In the genomic region with DNA sequence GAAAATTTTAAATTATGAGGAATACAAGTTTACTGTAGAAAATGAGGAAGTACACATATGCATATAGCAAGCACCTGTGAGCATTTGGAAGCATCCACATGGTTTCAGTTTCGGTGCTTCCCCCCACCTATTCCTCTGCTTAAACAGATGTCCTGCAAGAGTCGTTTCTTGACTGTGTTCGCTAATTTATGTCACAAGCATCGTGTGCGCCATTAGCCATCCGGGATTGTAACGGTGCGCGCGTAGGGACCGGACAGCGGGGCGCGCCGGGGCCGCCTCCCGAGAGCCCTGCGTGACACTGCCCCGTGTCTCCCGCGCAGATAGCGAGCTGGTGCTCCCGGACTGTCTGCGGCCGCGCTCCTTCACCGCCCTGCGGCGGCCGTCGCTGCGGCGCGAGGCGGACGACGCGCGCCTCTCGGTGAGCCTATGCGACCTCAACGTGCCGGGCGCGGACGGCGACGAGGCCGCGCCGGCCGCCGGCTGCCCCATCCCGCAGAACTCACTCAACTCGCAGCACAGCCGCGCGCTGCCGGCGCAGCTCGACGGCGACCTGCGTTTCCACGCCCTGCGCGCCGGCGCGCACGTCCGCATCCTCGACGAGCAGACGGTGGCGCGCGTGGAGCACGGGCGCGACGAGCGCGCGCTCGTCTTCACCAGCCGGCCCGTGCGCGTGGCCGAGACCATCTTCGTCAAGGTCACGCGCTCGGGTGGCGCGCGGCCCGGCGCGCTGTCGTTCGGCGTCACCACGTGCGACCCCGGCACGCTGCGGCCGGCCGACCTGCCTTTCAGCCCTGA, we compare ENCODE assay signal across 8 cellular contexts.
A peak's percentile ranks its signal among the peaks of the same experiment; 100 is the strongest.
DNase-seq lines count a peak whose midpoint lies in the region; ATAC-seq and TF ChIP-seq lines count a peak whose summit lies in the region.

No MANE protein-coding gene starts in this region.

- H3K4ac ChIP-seq in mesendoderm (ENCODE audit: low read depth, low read length): no peak overlapping the region

- in situ Hi-C loops in transverse colon (cut with MboI; ENCODE audit: low pct_ligation_motif_present in 1 of 4, low pct_unique_long_range_greater_than_20kb in 1 of 4, low sequenced_read_pairs in 3 of 4): loop anchor here in 1 of 4 donors (25.0 kb wide), 1 partner anchor 278 kb away; a partner anchor contains a TSS

- TF ChIP-seq POLR2A in transverse colon (IDR thresholded peaks at IDR 0.05): no peak

- WGBS in transverse colon (ENCODE audit: low coverage in 1 of 2), 2 donors: 47 to 50% methylated on average over 2 to 101 of the region's 111 CpGs
- WGBS in mesendoderm (ENCODE audit: extremely low coverage, insufficient coverage, low lambda C conversion rate): no CpG with 5 or more reads among the region's 111 CpGs

- H3K9ac ChIP-seq in mesendoderm (ENCODE audit: low read length): no peak overlapping the region

- H4K5ac ChIP-seq in mesendoderm (ENCODE audit: low read length): no peak overlapping the region

- no peaks in the 10 kb centered on the region for H3K9me3 ChIP-seq in transverse colon

- intact Hi-C loops in activated B cell treated with CpG ODN at 0.5 μM for 24 hours (cut with micrococcal nuclease) (loop anchor here (1.0 to 5.0 kb wide), 3 partner anchors 92 to 537 kb away; a partner anchor contains a TSS), transverse colon (cut with DNase I; ENCODE audit: low total_unique reads) (no loop called here)

- H3K4me3 Mint-ChIP-seq in activated B cell treated with CpG ODN at 0.5 μM for 24 hours: peak overlapping the region; percentile 82

- ATAC-seq in activated B cell treated with CpG ODN at 0.5 μM for 24 hours (ENCODE audit: low read depth) (peak; percentile 78), HG03565 (IDR thresholded peaks at IDR 0.05; ENCODE audit: unreplicated experiment) (no peak)

- H4K8ac ChIP-seq in mesendoderm (ENCODE audit: low read depth, low read length): no peak overlapping the region

- TF ChIP-seq EP300 in transverse colon (IDR thresholded peaks at IDR 0.05; ENCODE audit: low read depth): no peak

- POLR2A ChIA-PET in activated B cell treated with CpG ODN at 0.5 μM for 24 hours (lab: Charles Lee): interaction anchor here (0.6 to 1.5 kb wide), 5 partner anchors 28 to 536 kb away, joined by 3 to 7 read pairs (median 5); no protein-coding TSS in a partner anchor

- no peak overlapping the region for H2BK120ac ChIP-seq in mesendoderm (ENCODE audit: low read depth, low read length)

- H2AK5ac ChIP-seq in mesendoderm (ENCODE audit: low read length): no peak overlapping the region

- DNase-seq in GM06990 (ENCODE audit: extremely low read depth, insufficient read length) (peak; percentile 43), activated B cell treated with CpG ODN at 0.5 μM for 24 hours (peak; percentile 47), coronary artery (ENCODE audit: low spot score) (no peak), occipital lobe (lab: John Stamatoyannopoulos, UW) (peak; percentile 21), transverse colon (no peak), mesendoderm (no peak), ecto neural progenitor cell (ENCODE audit: low spot score) (no peak)

- no peaks in the 10 kb centered on the region for H3K36me3 Mint-ChIP-seq in activated B cell treated with CpG ODN at 0.5 μM for 24 hours (ENCODE audit: low read depth)

- no peak overlapping the region for H2BK5ac ChIP-seq in mesendoderm (ENCODE audit: low read length)

- CTCF ChIA-PET in activated B cell treated with CpG ODN at 0.5 μM for 24 hours (lab: Charles Lee): interaction anchor here (0.8 to 0.9 kb wide), 2 partner anchors 9 to 65 kb away, joined by 3 read pairs; no protein-coding TSS in a partner anchor

- no peaks in the 10 kb centered on the region for H3K9me3 Mint-ChIP-seq in activated B cell treated with CpG ODN at 0.5 μM for 24 hours

- peaks cover 0 to 5% (median 0%) of the 10 kb centered on the region in 4 donors for H3K4me1 ChIP-seq in transverse colon
- H3K4me1 ChIP-seq in mesendoderm (ENCODE audit: control insufficient read depth, low read depth, low read length): no peaks in the 10 kb centered on the region

- no peak overlapping the region for H3K23ac ChIP-seq in mesendoderm (ENCODE audit: low read length)

- H3K4me3 ChIP-seq in GM06990 (replicated peaks; ENCODE audit: low read depth, low read length) (no peak overlapping the region), coronary artery (peak overlapping the region; percentile 66), transverse colon (peak overlapping the region in 3 of 4 donors; percentile 16 to 47 (median 23)), mesendoderm (ENCODE audit: low read length) (no peak overlapping the region)

- H3K18ac ChIP-seq in mesendoderm (ENCODE audit: low read length): no peak overlapping the region

- H3K27me3 ChIP-seq in GM06990 (replicated peaks; ENCODE audit: control insufficient read depth, insufficient read depth, low read length) (0 out of 2 replicates have a peak, but pooled peaks cover 1% of the 10 kb centered on the region), transverse colon (peaks cover 8% of the 10 kb centered on the region), mesendoderm (ENCODE audit: insufficient read depth, low read length, poor library complexity) (no peaks in the 10 kb centered on the region)

- H3K79me2 ChIP-seq in mesendoderm (ENCODE audit: control insufficient read depth, insufficient read depth, low read length): no peaks in the 10 kb centered on the region

- no peak overlapping the region for H3K4me2 ChIP-seq in mesendoderm (ENCODE audit: low read length)

- no peaks in the 10 kb centered on the region for H3K27me3 Mint-ChIP-seq in activated B cell treated with CpG ODN at 0.5 μM for 24 hours

- no peak for TF ChIP-seq CTCF in GM06990 (IDR thresholded peaks at IDR 0.05; ENCODE audit: insufficient read depth, low read length, poor library complexity, severe bottlenecking)
- no peak for TF ChIP-seq CTCF in activated B cell treated with CpG ODN at 0.5 μM for 24 hours (IDR thresholded peaks at IDR 0.05)
- TF ChIP-seq CTCF in coronary artery (IDR thresholded peaks at IDR 0.05): no peak
- no peak for TF ChIP-seq CTCF in transverse colon (IDR thresholded peaks at IDR 0.05)

- no peaks in the 10 kb centered on the region for H3K79me1 ChIP-seq in mesendoderm (ENCODE audit: low read length)

- no peaks in the 10 kb centered on the region for H3K36me3 ChIP-seq in GM06990 (ENCODE audit: control insufficient read depth, insufficient read depth, low read length)
- no peaks in the 10 kb centered on the region for H3K36me3 ChIP-seq in transverse colon
- no peaks in the 10 kb centered on the region for H3K36me3 ChIP-seq in mesendoderm (ENCODE audit: control insufficient read depth, insufficient read depth, low read length)

- H3K56ac ChIP-seq in mesendoderm (ENCODE audit: low read length): no peak overlapping the region

- H3K27ac Mint-ChIP-seq in activated B cell treated with CpG ODN at 0.5 μM for 24 hours: peak overlapping the region; percentile 79

- H3K4me1 Mint-ChIP-seq in activated B cell treated with CpG ODN at 0.5 μM for 24 hours: peaks cover 12% of the 10 kb centered on the region

- no peak overlapping the region for H2BK15ac ChIP-seq in mesendoderm (replicated peaks; ENCODE audit: low read depth)

- H3K27ac ChIP-seq in coronary artery (no peak overlapping the region), transverse colon (peak overlapping the region in 1 of 4 donors; percentile 13), mesendoderm (ENCODE audit: low read depth, low read length) (no peak overlapping the region)

Comparison
In these comparisons a context has a peak if more than half of its experiments do, and no peak if none do; other contexts are left out.
1. DNase-seq: peak in GM06990 (single experiment), activated B cell treated with CpG ODN at 0.5 μM for 24 hours (single experiment) and occipital lobe (single experiment); none in coronary artery (single experiment), transverse colon (single experiment), mesendoderm (single experiment) and ecto neural progenitor cell (single experiment).
2. H3K4me3 ChIP-seq: peak in coronary artery (single experiment) and transverse colon (3 of 4); none in GM06990 (single experiment) and mesendoderm (single experiment).